ENCODE assay signal across 1 cellular context in the genomic region with DNA sequence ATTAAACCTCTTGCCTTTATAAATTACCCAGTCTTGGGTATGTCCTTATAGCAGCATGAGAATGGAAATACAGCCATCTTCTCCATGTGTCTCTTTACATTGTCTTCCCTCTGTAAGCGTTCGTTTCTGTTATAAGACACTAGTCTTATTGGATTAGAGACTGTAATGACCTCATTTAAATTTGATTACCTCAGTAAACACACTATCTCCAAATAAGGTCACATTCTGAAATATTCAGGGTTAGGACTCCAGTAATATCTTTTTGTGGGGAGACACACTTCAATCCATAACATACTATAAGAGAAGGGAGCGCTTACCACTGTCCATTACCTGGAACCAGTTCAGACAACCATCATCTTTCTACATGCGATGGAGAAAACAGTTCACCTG.
TF ChIP-seq lines count a peak whose summit lies in the region.

No MANE protein-coding gene starts in this region.

TF ChIP-seq in GM12878, 131 proteins besides CTCF, POLR2A, EP300 and RAD21 (continued from another document):
- TF ChIP-seq SUPT20H (IDR thresholded peaks at IDR 0.05; ENCODE audit: borderline replicate concordance, control insufficient read depth, low read depth, low read length) (no peak), BMI1 (IDR thresholded peaks at IDR 0.05; ENCODE audit: borderline replicate concordance) (peak; percentile 13; the same call in 1 of the 2 replicates), SMAD1 (IDR thresholded peaks at IDR 0.05; ENCODE audit: low read depth, partially characterized antibody) (peak; percentile 6), CHD1 (IDR thresholded peaks at IDR 0.05; ENCODE audit: low read depth, low read length) (0 out of 2 replicates have a peak, but pooled peaks have one; percentile 66)
- TF ChIP-seq, protein P1, sequence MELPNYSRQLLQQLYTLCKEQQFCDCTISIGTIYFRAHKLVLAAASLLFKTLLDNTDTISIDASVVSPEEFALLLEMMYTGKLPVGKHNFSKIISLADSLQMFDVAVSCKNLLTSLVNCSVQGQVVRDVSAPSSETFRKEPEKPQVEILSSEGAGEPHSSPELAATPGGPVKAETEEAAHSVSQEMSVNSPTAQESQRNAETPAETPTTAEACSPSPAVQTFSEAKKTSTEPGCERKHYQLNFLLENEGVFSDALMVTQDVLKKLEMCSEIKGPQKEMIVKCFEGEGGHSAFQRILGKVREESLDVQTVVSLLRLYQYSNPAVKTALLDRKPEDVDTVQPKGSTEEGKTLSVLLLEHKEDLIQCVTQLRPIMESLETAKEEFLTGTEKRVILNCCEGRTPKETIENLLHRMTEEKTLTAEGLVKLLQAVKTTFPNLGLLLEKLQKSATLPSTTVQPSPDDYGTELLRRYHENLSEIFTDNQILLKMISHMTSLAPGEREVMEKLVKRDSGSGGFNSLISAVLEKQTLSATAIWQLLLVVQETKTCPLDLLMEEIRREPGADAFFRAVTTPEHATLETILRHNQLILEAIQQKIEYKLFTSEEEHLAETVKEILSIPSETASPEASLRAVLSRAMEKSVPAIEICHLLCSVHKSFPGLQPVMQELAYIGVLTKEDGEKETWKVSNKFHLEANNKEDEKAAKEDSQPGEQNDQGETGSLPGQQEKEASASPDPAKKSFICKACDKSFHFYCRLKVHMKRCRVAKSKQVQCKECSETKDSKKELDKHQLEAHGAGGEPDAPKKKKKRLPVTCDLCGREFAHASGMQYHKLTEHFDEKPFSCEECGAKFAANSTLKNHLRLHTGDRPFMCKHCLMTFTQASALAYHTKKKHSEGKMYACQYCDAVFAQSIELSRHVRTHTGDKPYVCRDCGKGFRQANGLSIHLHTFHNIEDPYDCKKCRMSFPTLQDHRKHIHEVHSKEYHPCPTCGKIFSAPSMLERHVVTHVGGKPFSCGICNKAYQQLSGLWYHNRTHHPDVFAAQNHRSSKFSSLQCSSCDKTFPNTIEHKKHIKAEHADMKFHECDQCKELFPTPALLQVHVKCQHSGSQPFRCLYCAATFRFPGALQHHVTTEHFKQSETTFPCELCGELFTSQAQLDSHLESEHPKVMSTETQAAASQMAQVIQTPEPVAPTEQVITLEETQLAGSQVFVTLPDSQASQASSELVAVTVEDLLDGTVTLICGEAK (IDR thresholded peaks at IDR 0.05; ENCODE audit: borderline replicate concordance): peak; percentile 40; the same call in 1 of the 2 replicates
